ENCODE assay signal across 20 cellular contexts in genomic region chr5:124059200-124059599, GRCh38.
DNase-seq lines count a peak whose midpoint lies in the region; ATAC-seq and TF ChIP-seq lines count a peak whose summit lies in the region.
"Had no signal": no experiment of that assay in that cellular context is flagged by ENCODE, and none has a peak within 500 bp of the region (broad histone marks: within the 10 kb centered on the region; RNA-seq: fewer than 3 reads in every experiment).

No MANE protein-coding gene starts in this region.

- TF ChIP-seq POLR2A in adrenal gland (IDR thresholded peaks at IDR 0.05) = no peak
- TF ChIP-seq POLR2A in esophagus muscularis mucosa (IDR thresholded peaks at IDR 0.05; ENCODE audit: low read depth) = no peak

- H3K36me3 ChIP-seq in adrenal gland (replicated peaks in 1 of 2) (no peaks in the 10 kb centered on the region), left lung (no peaks in the 10 kb centered on the region), esophagus muscularis mucosa (no peaks in the 10 kb centered on the region)
- H3K36me3 ChIP-seq: ascending aorta had no signal

- no peaks in the 10 kb centered on the region for H3K9me3 ChIP-seq in adrenal gland (replicated peaks in 1 of 3)
- no peaks in the 10 kb centered on the region for H3K9me3 ChIP-seq in left lung
- H3K9me3 ChIP-seq in esophagus muscularis mucosa = no peaks in the 10 kb centered on the region
- H3K9me3 ChIP-seq: A549, ascending aorta had no signal

- TF ChIP-seq EP300 in esophagus muscularis mucosa (IDR thresholded peaks at IDR 0.05) = no peak

- DNase-seq in A172 (ENCODE audit: low spot score) (peak; percentile 38), LHCN-M2 (ENCODE audit: low read depth) (peak; percentile 37), adrenal gland (peak in 4 of 7 donors; percentile 18 to 28 (median 22)), left lung (no peak), esophagus muscularis mucosa (ENCODE audit: extremely low spot score) (no peak), mesenteric fat pad (ENCODE audit: low spot score) (no peak), NCI-H1092 (lab: John Stamatoyannopoulos, UW) (no peak)
- DNase-seq in stimulated activated CD4-positive, alpha-beta T cell treated with anti-CD3 and anti-CD28 coated beads, Interleukin-12 subunit alpha, Interleukin-12 subunit beta, amount 100 ng/mL, for 4 hours = no peak
- DNase-seq: activated CD4-positive, alpha-beta memory T cell treated with anti-CD3 and anti-CD28 coated beads for 36 hours; activated naive CD4-positive, alpha-beta T cell treated with anti-CD3 and anti-CD28 coated beads, Interleukin-2, amount 10 ng/mL, durations not matched to agents 7 days and 5 days; activated T-cell treated with anti-CD3 and anti-CD28 coated beads, Interleukin-2, amount 50 U/mL, for 48 hours; effector memory CD8-positive, alpha-beta T cell; GF-D8; H9; NCI-H510A; posterior cingulate gyrus; stimulated activated CD4-positive, alpha-beta T cell treated with anti-CD3 and anti-CD28 coated beads, Interleukin-4, amount 100 ng/mL, for 4 hours had no signal

- TF ChIP-seq CTCF in adrenal gland (IDR thresholded peaks at IDR 0.05) = no peak
- TF ChIP-seq CTCF in left lung (IDR thresholded peaks at IDR 0.05) = no peak
- TF ChIP-seq CTCF in esophagus muscularis mucosa (IDR thresholded peaks at IDR 0.05) = no peak

- H3K27ac ChIP-seq in adrenal gland = no peak overlapping the region
- H3K27ac ChIP-seq in left lung = no peak overlapping the region
- H3K27ac ChIP-seq in esophagus muscularis mucosa (replicated peaks in 1 of 4) = no peak overlapping the region
- H3K27ac ChIP-seq: A549, ascending aorta, VCaP had no signal

- 74 to 82% (median 76%) methylated on average over 3 of the region's 3 CpGs for WGBS in adrenal gland, 4 donors
- 88% methylated on average over 3 of the region's 3 CpGs for WGBS in esophagus muscularis mucosa

- H3K4me1 ChIP-seq in adrenal gland (replicated peaks in 1 of 2) = peaks cover 15 to 26% of the 10 kb centered on the region in 2 donors
- H3K4me1 ChIP-seq in left lung = peaks cover 13 to 14% of the 10 kb centered on the region in 2 donors
- H3K4me1 ChIP-seq in esophagus muscularis mucosa = peaks cover 9 to 36% (median 29%) of the 10 kb centered on the region in 4 donors
- H3K4me1 ChIP-seq: A549 had no signal

- intact Hi-C loops in adrenal gland (cut with DNase I) = no loop called here
- intact Hi-C loops in left lung (cut with DNase I) = no loop called here
- intact Hi-C loops in esophagus muscularis mucosa (cut with DNase I) = no loop called here

- H3K4me3 ChIP-seq in adrenal gland (no peak overlapping the region), left lung (no peak overlapping the region), esophagus muscularis mucosa (no peak overlapping the region)
- H3K4me3 ChIP-seq: A549, ascending aorta had no signal

- H3K27me3 ChIP-seq in adrenal gland = no peaks in the 10 kb centered on the region
- H3K27me3 ChIP-seq in left lung = no peaks in the 10 kb centered on the region
- H3K27me3 ChIP-seq in esophagus muscularis mucosa = no peaks in the 10 kb centered on the region
- H3K27me3 ChIP-seq: ascending aorta had no signal

- ATAC-seq in left lung = peak; percentile 28
- ATAC-seq: A549; effector memory CD8-positive, alpha-beta T cell had no signal

Comparison
In these comparisons a context has a peak if more than half of its experiments do, and no peak if none do; other contexts are left out.
1. DNase-seq: peak in A172 (single experiment), LHCN-M2 (single experiment) and adrenal gland (4 of 7); none in left lung (0 of 2), esophagus muscularis mucosa (single experiment), stimulated activated CD4-positive, alpha-beta T cell treated with anti-CD3 and anti-CD28 coated beads, Interleukin-12 subunit alpha, Interleukin-12 subunit beta, amount 100 ng/mL, for 4 hours (single experiment), mesenteric fat pad (single experiment) and NCI-H1092 (single experiment).